In genomic region chr6:14210663-14211595, GRCh38 we compare ENCODE assay signal across 8 cellular contexts.
DNase-seq lines count a peak whose midpoint lies in the region; ATAC-seq and TF ChIP-seq lines count a peak whose summit lies in the region.

No MANE protein-coding gene starts in this region.

- no peaks in the 10 kb centered on the region for H3F3A ChIP-seq in SU-DHL-6 (ENCODE audit: insufficient read depth)

- peaks cover 36% of the 10 kb centered on the region for H3K4me1 Mint-ChIP-seq in type B pancreatic cell (ENCODE audit: unreplicated experiment)

- WGBS in heart left ventricle, 4 donors = 1 to 2% (median 1%) methylated on average over 49 to 101 of the region's 101 CpGs

- intact Hi-C loops in heart left ventricle (cut with DNase I) = loop anchor here (1.0 to 10.0 kb wide), 32 partner anchors 214 to 1414 kb away; partner anchors contain the start of gene JARID2 (in 4 of the 10)

- H4K20me1 ChIP-seq in SU-DHL-6 (ENCODE audit: low read depth, low read length) = no peaks in the 10 kb centered on the region

- H3K4me3 ChIP-seq in SU-DHL-6 (ENCODE audit: insufficient read depth, low read length, poor library complexity, severe bottlenecking) (peak overlapping the region; percentile 92), adipocyte (ENCODE audit: low read length) (peak overlapping the region; percentile 86), heart left ventricle (peak overlapping the region; percentile 53 to 90 (median 78))

- peaks cover 5% of the 10 kb centered on the region for H3K27me3 Mint-ChIP-seq in type B pancreatic cell

- TF ChIP-seq CTCF in GM12873 (IDR thresholded peaks at IDR 0.05; ENCODE audit: insufficient read depth, low read depth, low read length, missing control alignments) = peak; percentile 75
- peak; percentile 40 for TF ChIP-seq CTCF in SU-DHL-6 (IDR thresholded peaks at IDR 0.05; ENCODE audit: insufficient read depth, low read length, poor library complexity, severe bottlenecking)
- TF ChIP-seq CTCF in heart left ventricle (IDR thresholded peaks at IDR 0.05) = peak; percentile 28 to 98 (median 72)
- TF ChIP-seq CTCF in type B pancreatic cell (conservative IDR thresholded peaks at IDR 0.05) = peak; percentile 80

- no peaks in the 10 kb centered on the region for H3K79me2 ChIP-seq in SU-DHL-6 (ENCODE audit: insufficient read depth, low read length)

- H3K9ac ChIP-seq in SU-DHL-6 (ENCODE audit: low read length) (peak overlapping the region; percentile 86), adipocyte (ENCODE audit: low read length) (peak overlapping the region; percentile 90)

- H3K4me1 ChIP-seq in adipocyte (ENCODE audit: control insufficient read depth, insufficient read depth, low read length) = peaks cover 13% of the 10 kb centered on the region
- H3K4me1 ChIP-seq in heart left ventricle = peaks cover 0 to 23% (median 15%) of the 10 kb centered on the region in 12 donors

- H3K27me3 ChIP-seq in SU-DHL-6 (ENCODE audit: low read length) = no peaks in the 10 kb centered on the region
- H3K27me3 ChIP-seq in adipocyte (replicated peaks; ENCODE audit: control insufficient read depth, insufficient read depth, low read length) = no peaks in the 10 kb centered on the region
- no peaks in the 10 kb centered on the region for H3K27me3 ChIP-seq in heart left ventricle

- H3K36me3 ChIP-seq in SU-DHL-6 (ENCODE audit: low read length) = no peaks in the 10 kb centered on the region
- H3K36me3 ChIP-seq in adipocyte (ENCODE audit: control insufficient read depth, insufficient read depth, low read length, severe bottlenecking) = no peaks in the 10 kb centered on the region
- H3K36me3 ChIP-seq in heart left ventricle = no peaks in the 10 kb centered on the region

- H3K4me2 ChIP-seq in SU-DHL-6 (ENCODE audit: low read depth, low read length, poor library complexity, severe bottlenecking) = peak overlapping the region; percentile 61

- ATAC-seq in HG02623 (IDR thresholded peaks at IDR 0.05; ENCODE audit: unreplicated experiment) (peak; percentile 89), heart left ventricle (peak; percentile 90 to 97 (median 95))

- H3K27ac Mint-ChIP-seq in type B pancreatic cell = peak overlapping the region; percentile 85

- peak overlapping the region; percentile 95 for H2AFZ ChIP-seq in SU-DHL-6 (ENCODE audit: low read depth, low read length, severe bottlenecking)

- H3K36me3 Mint-ChIP-seq in type B pancreatic cell = no peaks in the 10 kb centered on the region

- H3K9me3 ChIP-seq in SU-DHL-6 (ENCODE audit: insufficient read depth, low read length) (no peaks in the 10 kb centered on the region), adipocyte (ENCODE audit: control insufficient read depth, low read length) (no peaks in the 10 kb centered on the region), heart left ventricle (no peaks in the 10 kb centered on the region)

- H3K9me2 ChIP-seq in SU-DHL-6 (replicated peaks; ENCODE audit: insufficient read depth, low read length) = no peaks in the 10 kb centered on the region

- H3K9me3 Mint-ChIP-seq in type B pancreatic cell = no peaks in the 10 kb centered on the region

- H3K27ac ChIP-seq in SU-DHL-6 (ENCODE audit: low read depth, low read length) = peak overlapping the region; percentile 39
- peak overlapping the region; percentile 82 to 95 (median 88) for H3K27ac ChIP-seq in heart left ventricle

- DNase-seq in NCI-H1092 treated with DMSO at 0.1 percent for 48 hours (lab: John Stamatoyannopoulos, UW) (peak; percentile 75), adipocyte (ENCODE audit: low read depth) (peak; percentile 96), heart left ventricle (peak; percentile 96 to 97 (median 96)), pons (ENCODE audit: low spot score) (peak; percentile 86), type B pancreatic cell (ENCODE audit: extremely low spot score, unreplicated experiment) (peak; percentile 98)

- peak overlapping the region; percentile 89 for H3K4me3 Mint-ChIP-seq in type B pancreatic cell

- TF ChIP-seq POLR2A in heart left ventricle (IDR thresholded peaks at IDR 0.05) = peak in 1 of 2 donors; percentile 69

Comparison
In these comparisons a context has a peak if more than half of its experiments do, and no peak if none do; other contexts are left out.
1. Peak in every context shown above with its lines: DNase-seq, ATAC-seq, H3K4me3 ChIP-seq and H3K27ac ChIP-seq.